In the genomic region with DNA sequence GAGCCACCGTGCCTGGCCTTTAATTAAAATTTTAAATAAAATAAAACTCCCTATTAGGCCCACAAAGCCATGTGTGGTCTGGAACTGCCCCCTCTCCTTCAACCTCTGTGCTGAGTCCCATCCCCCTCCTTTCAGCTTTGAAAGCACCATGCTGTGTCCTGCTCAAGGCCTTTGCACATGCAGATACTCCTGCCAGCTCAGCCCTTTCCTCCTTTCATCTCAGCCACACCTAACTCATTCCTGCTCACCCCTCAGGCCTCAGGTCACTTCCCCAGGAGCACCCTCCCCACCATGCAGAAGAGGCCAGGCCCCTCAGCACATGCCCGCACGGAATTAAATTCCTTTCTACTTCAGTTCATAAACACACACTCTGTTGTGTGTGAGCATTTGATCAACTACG, we compare ENCODE assay signal across 12 cellular contexts. TPM values are rescaled to one million over a fixed set of nuclear protein-coding genes. Genes with fewer than 3 reads are reported as not detected.
DNase-seq lines count a peak whose midpoint lies in the region; ATAC-seq and TF ChIP-seq lines count a peak whose summit lies in the region.
"Had no signal": no experiment of that assay in that cellular context is flagged by ENCODE, and none has a peak within 500 bp of the region (broad histone marks: within the 10 kb centered on the region; RNA-seq: fewer than 3 reads in every experiment).

No MANE protein-coding gene starts in this region.

- H3K9me3 ChIP-seq in spleen (no peaks in the 10 kb centered on the region), SJCRH30 (replicated peaks) (no peaks in the 10 kb centered on the region)

- H3K36me3 Mint-ChIP-seq in activated T-cell treated with anti-CD3 and anti-CD28 coated beads, Interleukin-2, amount 50 U/mL, for 72 hours (ENCODE audit: insufficient read depth in 2 of 2), result peaks cover 0 to 2% of the 10 kb centered on the region in 2 donors
- H3K36me3 Mint-ChIP-seq in activated T-helper 1 cell treated with anti-CD3 and anti-CD28 coated beads, Interleukin-12 subunit alpha, Interleukin-12 subunit beta, Interleukin-2, Interleukin-4 antibody, amounts not matched to agents 30 ng/mL and 10 ng/mL and 1 ng/mL, durations not matched to agents 14 hours and 24 hours and 36 hours (ENCODE audit: low read depth), result peaks cover 21% of the 10 kb centered on the region

- TF ChIP-seq CTCF in spleen (IDR thresholded peaks at IDR 0.05 in 8 of 11, conservative IDR thresholded peaks at IDR 0.05 in 3 of 11), result no peak

- intact Hi-C loops in activated T-helper 1 cell treated with anti-CD3 and anti-CD28 coated beads, Interleukin-12 subunit alpha, Interleukin-12 subunit beta, Interleukin-2, Interleukin-4 antibody, amounts not matched to agents 30 ng/mL and 10 ng/mL and 1 ng/mL, durations not matched to agents 14 hours and 24 hours and 36 hours (cut with micrococcal nuclease), result loop anchor here (5.0 to 10.0 kb wide), 3 partner anchors 37 to 690 kb away; partner anchors contain the start of genes SLC25A20 and SMARCC1
- intact Hi-C loops in spleen (cut with DNase I; ENCODE audit: low total_unique reads), result no loop called here

- peak overlapping the region; percentile 58 for H3K27ac Mint-ChIP-seq in activated T-cell treated with anti-CD3 and anti-CD28 coated beads, Interleukin-2, amount 50 U/mL, for 72 hours
- peak overlapping the region; percentile 82 for H3K27ac Mint-ChIP-seq in activated T-helper 1 cell treated with anti-CD3 and anti-CD28 coated beads, Interleukin-12 subunit alpha, Interleukin-12 subunit beta, Interleukin-2, Interleukin-4 antibody, amounts not matched to agents 30 ng/mL and 10 ng/mL and 1 ng/mL, durations not matched to agents 14 hours and 24 hours and 36 hours

- TF ChIP-seq POLR2A in spleen (IDR thresholded peaks at IDR 0.05), result no peak

- peak overlapping the region; percentile 19 to 99 (median 92) for H3K27ac ChIP-seq in spleen
- no peak overlapping the region for H3K27ac ChIP-seq in SJCRH30

- WGBS in spleen, 5 donors, result 69 to 81% (median 77%) methylated on average over 4 of the region's 4 CpGs

- H3K4me3 Mint-ChIP-seq in activated T-cell treated with anti-CD3 and anti-CD28 coated beads, Interleukin-2, amount 50 U/mL, for 72 hours, result peak overlapping the region in 1 of 2 donors; percentile 9
- peak overlapping the region; percentile 51 for H3K4me3 Mint-ChIP-seq in activated T-helper 1 cell treated with anti-CD3 and anti-CD28 coated beads, Interleukin-12 subunit alpha, Interleukin-12 subunit beta, Interleukin-2, Interleukin-4 antibody, amounts not matched to agents 30 ng/mL and 10 ng/mL and 1 ng/mL, durations not matched to agents 14 hours and 24 hours and 36 hours

- H3K27me3 ChIP-seq in spleen (replicated peaks in 1 of 7), result no peaks in the 10 kb centered on the region
- no peaks in the 10 kb centered on the region for H3K27me3 ChIP-seq in SJCRH30

- no peaks in the 10 kb centered on the region for H3K9me3 Mint-ChIP-seq in activated T-cell treated with anti-CD3 and anti-CD28 coated beads, Interleukin-2, amount 50 U/mL, for 72 hours
- H3K9me3 Mint-ChIP-seq in activated T-helper 1 cell treated with anti-CD3 and anti-CD28 coated beads, Interleukin-12 subunit alpha, Interleukin-12 subunit beta, Interleukin-2, Interleukin-4 antibody, amounts not matched to agents 30 ng/mL and 10 ng/mL and 1 ng/mL, durations not matched to agents 14 hours and 24 hours and 36 hours, result no peaks in the 10 kb centered on the region

- H3K4me1 Mint-ChIP-seq in activated T-cell treated with anti-CD3 and anti-CD28 coated beads, Interleukin-2, amount 50 U/mL, for 72 hours (ENCODE audit: low read depth), result peaks cover 66% of the 10 kb centered on the region
- peaks cover 63% of the 10 kb centered on the region for H3K4me1 Mint-ChIP-seq in activated T-helper 1 cell treated with anti-CD3 and anti-CD28 coated beads, Interleukin-12 subunit alpha, Interleukin-12 subunit beta, Interleukin-2, Interleukin-4 antibody, amounts not matched to agents 30 ng/mL and 10 ng/mL and 1 ng/mL, durations not matched to agents 14 hours and 24 hours and 36 hours (ENCODE audit: low read depth)

- no peaks in the 10 kb centered on the region for H3K27me3 Mint-ChIP-seq in activated T-cell treated with anti-CD3 and anti-CD28 coated beads, Interleukin-2, amount 50 U/mL, for 72 hours (ENCODE audit: low read depth)
- H3K27me3 Mint-ChIP-seq in activated T-helper 1 cell treated with anti-CD3 and anti-CD28 coated beads, Interleukin-12 subunit alpha, Interleukin-12 subunit beta, Interleukin-2, Interleukin-4 antibody, amounts not matched to agents 30 ng/mL and 10 ng/mL and 1 ng/mL, durations not matched to agents 14 hours and 24 hours and 36 hours (ENCODE audit: insufficient read depth), result no peaks in the 10 kb centered on the region

- no peak overlapping the region for H3K4me3 ChIP-seq in spleen
- no peak overlapping the region for H3K4me3 ChIP-seq in SJCRH30

- H3K36me3 ChIP-seq in spleen (peaks cover 0 to 63% (median 4%) of the 10 kb centered on the region in 6 donors), SJCRH30 (no peaks in the 10 kb centered on the region)

- no peak for DNase-seq in activated T-cell treated with anti-CD3 and anti-CD28 coated beads, Interleukin-2, amount 50 U/mL, for 72 hours
- no peak for DNase-seq in activated T-cell treated with anti-CD3 and anti-CD28 coated beads, Interleukin-2, amount 50 U/mL, for 1 hour
- DNase-seq in activated T-helper 1 cell treated with anti-CD3 and anti-CD28 coated beads, Interleukin-12 subunit alpha, Interleukin-12 subunit beta, Interleukin-2, Interleukin-4 antibody, amounts not matched to agents 30 ng/mL and 10 ng/mL and 1 ng/mL, durations not matched to agents 14 hours and 24 hours and 36 hours (ENCODE audit: low spot score), result no peak
- DNase-seq in iPS-NIHi11 (ENCODE audit: low spot score) (peak; percentile 84), spleen (peak; percentile 47), NCI-H2107 treated with DMSO at 0.1 percent for 48 hours (lab: John Stamatoyannopoulos, UW; ENCODE audit: unreplicated experiment) (no peak), NCI-H526 (lab: John Stamatoyannopoulos, UW) (no peak), SJCRH30 (no peak)
- DNase-seq: DMS53; kidney glomerular epithelial cell; NCI-H510A; stimulated activated CD4-positive, alpha-beta T cell treated with anti-CD3 and anti-CD28 coated beads, Interleukin-15, amount 100 ng/mL, for 24 hours had no signal

- no peak for ATAC-seq in activated T-cell treated with anti-CD3 and anti-CD28 coated beads, Interleukin-2, amount 50 U/mL, for 72 hours (replicated peaks in 1 of 2)

- H3K4me1 ChIP-seq in spleen, result peaks cover 36 to 95% (median 77%) of the 10 kb centered on the region in 6 donors
- peaks cover 13% of the 10 kb centered on the region for H3K4me1 ChIP-seq in SJCRH30

RNA-seq across cellular contexts. Expression of gene ATRIP, which starts 28.1 kb away (rescaled TPM):
- 10 to 100 TPM; 15.6 to 19.9 TPM for total RNA-seq in activated T-cell treated with anti-CD3 and anti-CD28 coated beads, Interleukin-2, amount 50 U/mL, for 72 hours
- 16.5 and 20.5 TPM in 2 replicates for total RNA-seq in activated T-helper 1 cell treated with anti-CD3 and anti-CD28 coated beads, Interleukin-12 subunit alpha, Interleukin-12 subunit beta, Interleukin-2, Interleukin-4 antibody, amounts not matched to agents 30 ng/mL and 10 ng/mL and 1 ng/mL, durations not matched to agents 14 hours and 24 hours and 36 hours
- 10 to 100 TPM in 1 of 7 donors, 1 to 10 TPM in 6; 6.4 to 10.0 (median 7.0) TPM for total RNA-seq in spleen
- polyA plus RNA-seq in spleen, result 1 to 10 TPM; 5.2 to 5.7 (median 5.2) TPM
- 12.4 and 12.8 TPM in 2 replicates for total RNA-seq in SJCRH30 (2014; rRNA removed; shearing (Covaris generic))

RNA-seq across cellular contexts. Expression of gene SHISA5, which starts 29.4 kb away (rescaled TPM):
- 100 to 1,000 TPM in 1 of 2 donors, 10 to 100 TPM in 1; 69.3 to 101 TPM for total RNA-seq in activated T-cell treated with anti-CD3 and anti-CD28 coated beads, Interleukin-2, amount 50 U/mL, for 72 hours
- 90.1 and 92.5 TPM in 2 replicates for total RNA-seq in activated T-helper 1 cell treated with anti-CD3 and anti-CD28 coated beads, Interleukin-12 subunit alpha, Interleukin-12 subunit beta, Interleukin-2, Interleukin-4 antibody, amounts not matched to agents 30 ng/mL and 10 ng/mL and 1 ng/mL, durations not matched to agents 14 hours and 24 hours and 36 hours
- 100 to 1,000 TPM; 154 to 227 (median 182) TPM for total RNA-seq in spleen
- 100 to 1,000 TPM in 1 of 3 donors, 10 to 100 TPM in 2; 80.2 to 132 (median 85.6) TPM for polyA plus RNA-seq in spleen
- 74.9 and 78.1 TPM in 2 replicates for total RNA-seq in SJCRH30 (2014; rRNA removed; shearing (Covaris generic))

RNA-seq across cellular contexts. Expression of gene TMA7, which starts 34.6 kb away (rescaled TPM):
- 100 to 1,000 TPM; 263 to 285 TPM for total RNA-seq in activated T-cell treated with anti-CD3 and anti-CD28 coated beads, Interleukin-2, amount 50 U/mL, for 72 hours
- total RNA-seq in activated T-helper 1 cell treated with anti-CD3 and anti-CD28 coated beads, Interleukin-12 subunit alpha, Interleukin-12 subunit beta, Interleukin-2, Interleukin-4 antibody, amounts not matched to agents 30 ng/mL and 10 ng/mL and 1 ng/mL, durations not matched to agents 14 hours and 24 hours and 36 hours, result 262 and 266 TPM in 2 replicates
- 100 to 1,000 TPM; 145 to 258 (median 170) TPM for total RNA-seq in spleen
- polyA plus RNA-seq in spleen, result 100 to 1,000 TPM; 606 to 753 (median 701) TPM
- total RNA-seq in SJCRH30 (2014; rRNA removed; shearing (Covaris generic)), result 491 and 498 TPM in 2 replicates

RNA-seq across cellular contexts. Expression of gene CCDC51, which starts 34.7 kb away (rescaled TPM):
- 10 to 100 TPM; 13.5 to 16.7 TPM for total RNA-seq in activated T-cell treated with anti-CD3 and anti-CD28 coated beads, Interleukin-2, amount 50 U/mL, for 72 hours
- 26.0 and 26.3 TPM in 2 replicates for total RNA-seq in activated T-helper 1 cell treated with anti-CD3 and anti-CD28 coated beads, Interleukin-12 subunit alpha, Interleukin-12 subunit beta, Interleukin-2, Interleukin-4 antibody, amounts not matched to agents 30 ng/mL and 10 ng/mL and 1 ng/mL, durations not matched to agents 14 hours and 24 hours and 36 hours
- 10 to 100 TPM in 6 of 7 donors, 1 to 10 TPM in 1; 8.4 to 22.2 (median 18.7) TPM for total RNA-seq in spleen
- polyA plus RNA-seq in spleen, result 10 to 100 TPM; 10.2 to 15.8 (median 12.4) TPM
- total RNA-seq in SJCRH30 (2014; rRNA removed; shearing (Covaris generic)), result 11.3 and 12.0 TPM in 2 replicates

RNA-seq across cellular contexts. Expression of gene PLXNB1, which starts 44.7 kb away (rescaled TPM):
- 1 to 10 TPM; 3.2 to 6.1 TPM for total RNA-seq in activated T-cell treated with anti-CD3 and anti-CD28 coated beads, Interleukin-2, amount 50 U/mL, for 72 hours
- 5.7 and 7.0 TPM in 2 replicates for total RNA-seq in activated T-helper 1 cell treated with anti-CD3 and anti-CD28 coated beads, Interleukin-12 subunit alpha, Interleukin-12 subunit beta, Interleukin-2, Interleukin-4 antibody, amounts not matched to agents 30 ng/mL and 10 ng/mL and 1 ng/mL, durations not matched to agents 14 hours and 24 hours and 36 hours
- total RNA-seq in spleen, result 10 to 100 TPM; 31.8 to 95.9 (median 58.2) TPM
- 10 to 100 TPM; 12.3 to 58.3 (median 35.8) TPM for polyA plus RNA-seq in spleen
- total RNA-seq in SJCRH30 (2014; rRNA removed; shearing (Covaris generic)), result 23.4 and 45.0 TPM in 2 replicates

Comparison
In these comparisons a context has a peak if more than half of its experiments do, and no peak if none do; other contexts are left out.
1. DNase-seq: peak in iPS-NIHi11 (single experiment) and spleen (single experiment); none in activated T-cell treated with anti-CD3 and anti-CD28 coated beads, Interleukin-2, amount 50 U/mL, for 72 hours (0 of 2), activated T-cell treated with anti-CD3 and anti-CD28 coated beads, Interleukin-2, amount 50 U/mL, for 1 hour (single experiment), activated T-helper 1 cell treated with anti-CD3 and anti-CD28 coated beads, Interleukin-12 subunit alpha, Interleukin-12 subunit beta, Interleukin-2, Interleukin-4 antibody, amounts not matched to agents 30 ng/mL and 10 ng/mL and 1 ng/mL, durations not matched to agents 14 hours and 24 hours and 36 hours (single experiment), NCI-H2107 treated with DMSO at 0.1 percent for 48 hours (single experiment), NCI-H526 (0 of 2) and SJCRH30 (0 of 2).